Comparison of ENCODE assay signal across 19 cellular contexts in the genomic region with DNA sequence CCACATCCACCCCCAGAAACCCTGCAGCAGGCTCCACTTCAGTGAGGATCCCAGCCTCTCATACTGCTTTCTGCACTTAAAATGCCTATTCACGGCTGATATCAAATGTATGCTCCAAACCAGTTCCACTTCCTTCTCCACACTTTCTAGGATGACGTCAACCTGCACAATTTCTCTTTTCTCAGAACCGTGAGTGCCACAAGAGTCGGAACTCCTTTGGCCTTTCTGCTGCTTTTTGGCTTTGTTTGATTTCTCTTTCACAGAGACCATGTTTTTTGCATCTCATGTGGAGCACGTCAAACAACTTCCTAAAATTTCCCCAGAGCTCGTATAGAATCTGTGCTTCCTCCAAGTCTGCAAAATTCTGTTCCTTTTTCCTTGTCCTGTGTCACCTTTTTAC.
DNase-seq lines count a peak whose midpoint lies in the region; ATAC-seq and TF ChIP-seq lines count a peak whose summit lies in the region.
"Had no signal": no experiment of that assay in that cellular context is flagged by ENCODE, and none has a peak within 500 bp of the region (broad histone marks: within the 10 kb centered on the region; RNA-seq: fewer than 3 reads in every experiment).

No MANE protein-coding gene starts in this region.

- H3K27ac ChIP-seq in SK-N-SH (ENCODE audit: low read depth in 2 of 2, low read length in 1 of 2), result no peak overlapping the region
- H3K27ac ChIP-seq: adrenal gland, gastroesophageal sphincter, neutrophil, Peyer's patch, tibial artery had no signal

- H3K27me3 Mint-ChIP-seq in activated naive CD8-positive, alpha-beta T cell treated with anti-CD3 and anti-CD28 coated beads, Interleukin-2, amount 10 ng/mL, durations not matched to agents 7 days and 5 days, result peaks cover 15% of the 10 kb centered on the region
- H3K27me3 Mint-ChIP-seq in activated naive CD8-positive, alpha-beta T cell treated with anti-CD3 and anti-CD28 coated beads, Interleukin-2, amount 50 U/mL, for 24 hours, result no peaks in the 10 kb centered on the region

- no peaks in the 10 kb centered on the region for H3K36me3 Mint-ChIP-seq in activated naive CD8-positive, alpha-beta T cell treated with anti-CD3 and anti-CD28 coated beads, Interleukin-2, amount 10 ng/mL, durations not matched to agents 7 days and 5 days
- H3K36me3 Mint-ChIP-seq in activated naive CD8-positive, alpha-beta T cell treated with anti-CD3 and anti-CD28 coated beads, Interleukin-2, amount 50 U/mL, for 24 hours (ENCODE audit: low read depth), result no peaks in the 10 kb centered on the region
- H3K36me3 Mint-ChIP-seq: mesothelial cell of epicardium had no signal

- H3F3A ChIP-seq in SK-N-SH (replicated peaks; ENCODE audit: insufficient read depth), result no peaks in the 10 kb centered on the region

- H3K27me3 ChIP-seq in SK-N-SH (ENCODE audit: insufficient read depth), result peaks cover 26% of the 10 kb centered on the region
- H3K27me3 ChIP-seq: adrenal gland, gastroesophageal sphincter, MG63, Peyer's patch, tibial artery had no signal

- TF ChIP-seq EP300 in SK-N-SH (IDR thresholded peaks at IDR 0.05; ENCODE audit: borderline replicate concordance in 1 of 2, low read depth in 1 of 2, low read length in 1 of 2), result no peak

- TF ChIP-seq CTCF in epithelial cell of esophagus (IDR thresholded peaks at IDR 0.05; ENCODE audit: insufficient read depth, low read depth, low read length, missing control alignments) (no peak), SK-N-SH (IDR thresholded peaks at IDR 0.05) (no peak)

- no peak overlapping the region for H3K4me2 ChIP-seq in SK-N-SH

- H3K9ac ChIP-seq in SK-N-SH, result no peak overlapping the region

- peak; percentile 74 for ATAC-seq in activated naive CD8-positive, alpha-beta T cell treated with anti-CD3 and anti-CD28 coated beads, Interleukin-2, amount 10 ng/mL, durations not matched to agents 7 days and 5 days (ENCODE audit: low read depth)
- ATAC-seq in activated naive CD8-positive, alpha-beta T cell treated with anti-CD3 and anti-CD28 coated beads, Interleukin-2, amount 50 U/mL, for 24 hours, result no peak
- ATAC-seq: activated T-cell treated with anti-CD3 and anti-CD28 coated beads, Interleukin-2, amount 50 U/mL, for 4 hours; gastroesophageal sphincter had no signal

- peak overlapping the region; percentile 55 for H3K4me3 Mint-ChIP-seq in activated naive CD8-positive, alpha-beta T cell treated with anti-CD3 and anti-CD28 coated beads, Interleukin-2, amount 10 ng/mL, durations not matched to agents 7 days and 5 days
- H3K4me3 Mint-ChIP-seq in activated naive CD8-positive, alpha-beta T cell treated with anti-CD3 and anti-CD28 coated beads, Interleukin-2, amount 50 U/mL, for 24 hours, result no peak overlapping the region
- H3K4me3 Mint-ChIP-seq: activated T-cell treated with anti-CD3 and anti-CD28 coated beads, Interleukin-2, amount 50 U/mL, for 4 hours; mesothelial cell of epicardium had no signal

- no peaks in the 10 kb centered on the region for H4K20me1 ChIP-seq in SK-N-SH (ENCODE audit: insufficient read depth)

- H3K9me2 ChIP-seq in SK-N-SH, result no peaks in the 10 kb centered on the region

- no peaks in the 10 kb centered on the region for H3K9me3 Mint-ChIP-seq in activated naive CD8-positive, alpha-beta T cell treated with anti-CD3 and anti-CD28 coated beads, Interleukin-2, amount 10 ng/mL, durations not matched to agents 7 days and 5 days
- no peaks in the 10 kb centered on the region for H3K9me3 Mint-ChIP-seq in activated naive CD8-positive, alpha-beta T cell treated with anti-CD3 and anti-CD28 coated beads, Interleukin-2, amount 50 U/mL, for 24 hours
- H3K9me3 Mint-ChIP-seq: mesothelial cell of epicardium had no signal

- no peak overlapping the region for H2AFZ ChIP-seq in SK-N-SH (ENCODE audit: low read depth)

- H3K9me3 ChIP-seq in SK-N-SH, result no peaks in the 10 kb centered on the region
- H3K9me3 ChIP-seq: adrenal gland, neutrophil, Peyer's patch, tibial artery had no signal

- peak overlapping the region; percentile 40 for H3K27ac Mint-ChIP-seq in activated naive CD8-positive, alpha-beta T cell treated with anti-CD3 and anti-CD28 coated beads, Interleukin-2, amount 10 ng/mL, durations not matched to agents 7 days and 5 days
- no peak overlapping the region for H3K27ac Mint-ChIP-seq in activated naive CD8-positive, alpha-beta T cell treated with anti-CD3 and anti-CD28 coated beads, Interleukin-2, amount 50 U/mL, for 24 hours
- H3K27ac Mint-ChIP-seq: mesothelial cell of epicardium had no signal

- H3K4me3 ChIP-seq in epithelial cell of esophagus (ENCODE audit: low read length) (no peak overlapping the region), SK-N-SH (ENCODE audit: low read depth in 2 of 2, low read length in 1 of 2) (no peak overlapping the region)
- H3K4me3 ChIP-seq: adrenal gland, gastroesophageal sphincter, MG63, Peyer's patch, tibial artery had no signal

- no peaks in the 10 kb centered on the region for H3K79me2 ChIP-seq in SK-N-SH (ENCODE audit: insufficient read depth)

- no peaks in the 10 kb centered on the region for H3K4me1 ChIP-seq in SK-N-SH (ENCODE audit: control insufficient read depth in 1 of 2, insufficient read depth in 2 of 2, low read depth in 1 of 2, low read length in 1 of 2)
- H3K4me1 ChIP-seq: adrenal gland, gastroesophageal sphincter, Peyer's patch had no signal

- TF ChIP-seq RAD21 in SK-N-SH (IDR thresholded peaks at IDR 0.05; ENCODE audit: low read length), result no peak

- POLR2A ChIA-PET in activated naive CD8-positive, alpha-beta T cell treated with anti-CD3 and anti-CD28 coated beads, Interleukin-2, amount 10 ng/mL, durations not matched to agents 7 days and 5 days (lab: Charles Lee), result no interaction called here
- POLR2A ChIA-PET in SK-N-SH (lab: Yijun Ruan, JAX), result no interaction called here

- H3K4me1 Mint-ChIP-seq in activated naive CD8-positive, alpha-beta T cell treated with anti-CD3 and anti-CD28 coated beads, Interleukin-2, amount 10 ng/mL, durations not matched to agents 7 days and 5 days, result peaks cover 10% of the 10 kb centered on the region
- peaks cover 8% of the 10 kb centered on the region for H3K4me1 Mint-ChIP-seq in activated naive CD8-positive, alpha-beta T cell treated with anti-CD3 and anti-CD28 coated beads, Interleukin-2, amount 50 U/mL, for 24 hours
- H3K4me1 Mint-ChIP-seq: mesothelial cell of epicardium had no signal

- CTCF ChIA-PET in SK-N-SH (lab: Yijun Ruan, JAX), result interaction anchor here (0.5 kb wide), 1 partner anchor 743 kb away, joined by 3 read pairs; no protein-coding TSS in a partner anchor

- H3K36me3 ChIP-seq in SK-N-SH (replicated peaks in 1 of 2; ENCODE audit: control insufficient read depth in 1 of 2, insufficient read depth in 2 of 2, low read length in 1 of 2), result no peaks in the 10 kb centered on the region
- H3K36me3 ChIP-seq: adrenal gland, gastroesophageal sphincter, MG63, neutrophil, Peyer's patch, tibial artery had no signal

- 44% methylated on average over 6 of the region's 6 CpGs for WGBS in SK-N-SH (ENCODE audit: low lambda C conversion rate)

- no peak for DNase-seq in activated naive CD8-positive, alpha-beta T cell treated with anti-CD3 and anti-CD28 coated beads, Interleukin-2, amount 10 ng/mL, durations not matched to agents 7 days and 5 days
- DNase-seq in activated naive CD8-positive, alpha-beta T cell treated with anti-CD3 and anti-CD28 coated beads, Interleukin-2, amount 50 U/mL, for 24 hours, result no peak
- DNase-seq in NOMO-1 treated with dmso at 0.1 percent for 144 hours (lab: John Stamatoyannopoulos, UW; ENCODE audit: unreplicated experiment) (peak; percentile 66), epithelial cell of esophagus (ENCODE audit: low read depth) (peak; percentile 24), SK-N-SH (no peak), activated T-cell treated with anti-CD3 and anti-CD28 coated beads for 4 hours (no peak), NCI-H1048 (lab: John Stamatoyannopoulos, UW) (no peak), DMS153 (lab: John Stamatoyannopoulos, UW) (no peak)
- DNase-seq: activated T-cell treated with anti-CD3 and anti-CD28 coated beads, Interleukin-2, amount 50 U/mL, for 4 hours; MG63; NCI-H446; right cardiac atrium; stimulated activated CD4-positive, alpha-beta T cell treated with anti-CD3 and anti-CD28 coated beads, Interleukin-1b, Interleukin-23, amount 100 ng/mL, for 48 hours had no signal

TF ChIP-seq in SK-N-SH, 30 proteins besides CTCF, POLR2A, EP300 and RAD21:
- no peak for TF ChIP-seq RXRA (IDR thresholded peaks at IDR 0.05; ENCODE audit: borderline replicate concordance, low read depth)
- TF ChIP-seq YY1 (IDR thresholded peaks at IDR 0.05; ENCODE audit: low read depth), result no peak
- TF ChIP-seq, protein P1, sequence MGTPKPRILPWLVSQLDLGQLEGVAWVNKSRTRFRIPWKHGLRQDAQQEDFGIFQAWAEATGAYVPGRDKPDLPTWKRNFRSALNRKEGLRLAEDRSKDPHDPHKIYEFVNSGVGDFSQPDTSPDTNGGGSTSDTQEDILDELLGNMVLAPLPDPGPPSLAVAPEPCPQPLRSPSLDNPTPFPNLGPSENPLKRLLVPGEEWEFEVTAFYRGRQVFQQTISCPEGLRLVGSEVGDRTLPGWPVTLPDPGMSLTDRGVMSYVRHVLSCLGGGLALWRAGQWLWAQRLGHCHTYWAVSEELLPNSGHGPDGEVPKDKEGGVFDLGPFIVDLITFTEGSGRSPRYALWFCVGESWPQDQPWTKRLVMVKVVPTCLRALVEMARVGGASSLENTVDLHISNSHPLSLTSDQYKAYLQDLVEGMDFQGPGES (IDR thresholded peaks at IDR 0.05; ENCODE audit: low read depth, low read length), result no peak
- no peak for TF ChIP-seq TCF12 (IDR thresholded peaks at IDR 0.05)
- TF ChIP-seq SIN3A (IDR thresholded peaks at IDR 0.05; ENCODE audit: borderline replicate concordance, low read depth, low read length), result no peak
- no peak for TF ChIP-seq FOXJ3 (CRISPR knock-in tag; IDR thresholded peaks at IDR 0.05)
- no peak for TF ChIP-seq POLR2AphosphoS5 (IDR thresholded peaks at IDR 0.05; ENCODE audit: low read depth, low read length)
- TF ChIP-seq TEAD4 (IDR thresholded peaks at IDR 0.05; ENCODE audit: borderline replicate concordance, insufficient read depth), result no peak
- no peak for TF ChIP-seq CHD2 (IDR thresholded peaks at IDR 0.05; ENCODE audit: low read length, partially characterized antibody)
- TF ChIP-seq RCOR1 (IDR thresholded peaks at IDR 0.05; ENCODE audit: low read length), result no peak

Comparison
In these comparisons a context has a peak if more than half of its experiments do, and no peak if none do; other contexts are left out.
1. DNase-seq: peak in NOMO-1 treated with dmso at 0.1 percent for 144 hours (single experiment) and epithelial cell of esophagus (single experiment); none in activated naive CD8-positive, alpha-beta T cell treated with anti-CD3 and anti-CD28 coated beads, Interleukin-2, amount 10 ng/mL, durations not matched to agents 7 days and 5 days (single experiment), activated naive CD8-positive, alpha-beta T cell treated with anti-CD3 and anti-CD28 coated beads, Interleukin-2, amount 50 U/mL, for 24 hours (single experiment), SK-N-SH (single experiment), activated T-cell treated with anti-CD3 and anti-CD28 coated beads for 4 hours (single experiment), NCI-H1048 (single experiment) and DMS153 (single experiment).